7 cellular contexts compared by ENCODE assay signal in the genomic region with DNA sequence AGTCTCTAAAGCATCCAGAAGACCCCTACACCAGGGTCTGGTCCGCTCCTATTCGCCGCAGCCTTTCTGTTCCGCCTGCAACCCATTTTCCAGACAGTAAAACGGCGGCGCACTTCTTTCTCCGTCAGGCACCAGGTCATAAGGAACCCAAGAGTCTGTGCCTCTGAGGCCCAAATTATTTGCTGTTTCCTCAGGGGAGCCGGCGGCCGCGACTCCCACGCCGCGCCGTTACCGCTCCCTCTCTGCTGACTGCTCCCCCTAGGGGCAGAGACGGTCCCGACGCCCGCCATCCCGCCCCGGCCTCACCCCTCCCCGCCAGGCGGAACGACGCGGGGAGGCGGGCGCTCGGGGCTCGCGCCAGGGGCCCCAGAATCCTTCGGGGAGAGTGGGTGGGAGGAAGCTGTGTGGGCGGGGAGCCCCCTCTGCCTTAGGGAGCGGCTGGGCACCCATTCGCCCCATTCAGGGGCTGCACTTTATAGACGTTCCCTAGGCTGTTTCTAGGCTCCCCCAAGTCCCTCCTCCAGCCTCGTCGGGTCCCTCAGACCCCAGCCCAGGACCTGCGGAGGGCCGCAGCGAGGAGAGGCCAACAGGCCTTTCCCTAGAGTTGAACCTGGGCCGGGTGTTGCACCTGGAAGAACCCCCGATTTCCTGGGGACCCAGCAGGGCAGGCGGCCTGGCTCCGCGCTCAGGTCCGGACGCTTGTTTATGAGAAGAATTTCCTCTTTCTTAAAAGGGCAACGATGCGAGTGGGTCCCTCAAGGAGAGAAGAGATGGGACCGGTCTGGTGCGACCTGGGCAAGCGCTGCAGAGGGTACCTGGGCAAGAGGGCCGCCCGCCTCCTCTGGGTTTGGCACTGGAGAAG.
DNase-seq lines count a peak whose midpoint lies in the region; ATAC-seq, FAIRE-seq and TF ChIP-seq lines count a peak whose summit lies in the region.

No MANE protein-coding gene starts in this region.

- peak; percentile 31 for ATAC-seq in HG03025 (IDR thresholded peaks at IDR 0.05; ENCODE audit: low FRiP score, unreplicated experiment)

- FAIRE-seq in GM18507 (lab: Jason Lieb, UNC), result peak; percentile 96

- H3K4me3 ChIP-seq in retinal pigment epithelial cell (ENCODE audit: low read length), result peak overlapping the region; percentile 78

- peak; percentile 69 for TF ChIP-seq CTCF in retinal pigment epithelial cell (conservative IDR thresholded peaks at IDR 0.05; ENCODE audit: low read depth, low read length)

- peak; percentile 75 for DNase-seq in GM18507 (ENCODE audit: extremely low spot score, insufficient read length, low read depth)
- peak; percentile 87 for DNase-seq in NCI-H2029 (lab: John Stamatoyannopoulos, UW)
- DNase-seq in T-helper 9 cell, result peak; percentile 91
- peak; percentile 98 for DNase-seq in astrocyte of the hippocampus (ENCODE audit: low read depth, low spot score)
- DNase-seq in hippocampal formation (lab: John Stamatoyannopoulos, UW), result peak; percentile 96 to 97
- DNase-seq in retinal pigment epithelial cell (ENCODE audit: low read depth), result peak; percentile 91

Comparison
In these comparisons a context has a peak if more than half of its experiments do, and no peak if none do; other contexts are left out.
1. Peak in every context shown above with its lines: DNase-seq, ATAC-seq and H3K4me3 ChIP-seq.